Comparison of ENCODE assay signal across 18 cellular contexts in genomic region chr11:125218336-125218735, GRCh38. TPM values are rescaled to one million over a fixed set of nuclear protein-coding genes. Genes with fewer than 3 reads are reported as not detected.
A peak's percentile ranks its signal among the peaks of the same experiment; 100 is the strongest.
DNase-seq lines count a peak whose midpoint lies in the region; TF ChIP-seq lines count a peak whose summit lies in the region.
"Had no signal": no experiment of that assay in that cellular context is flagged by ENCODE, and none has a peak within 500 bp of the region (broad histone marks: within the 10 kb centered on the region; RNA-seq: fewer than 3 reads in every experiment).

No MANE protein-coding gene starts in this region.

- H3K27me3 Mint-ChIP-seq in activated naive CD4-positive, alpha-beta T cell treated with anti-CD3 and anti-CD28 coated beads, Interleukin-2, amount 50 U/mL, for 24 hours: peaks cover 9% of the 10 kb centered on the region
- peaks cover 2% of the 10 kb centered on the region for H3K27me3 Mint-ChIP-seq in neural crest cell (ENCODE audit: low read depth)

- no peak for TF ChIP-seq CTCF in neural crest cell (conservative IDR thresholded peaks at IDR 0.05)
- no peak for TF ChIP-seq CTCF in suprapubic skin (IDR thresholded peaks at IDR 0.05)

- H3K9me3 ChIP-seq in suprapubic skin: no peaks in the 10 kb centered on the region
- H3K9me3 ChIP-seq: A549; BLaER1 treated with 17β-estradiol and CSF1 and Interleukin-3, amounts not matched to agents 10 nM and 100 nM; Caco-2 had no signal

- no peak overlapping the region for H3K4me3 Mint-ChIP-seq in activated naive CD4-positive, alpha-beta T cell treated with anti-CD3 and anti-CD28 coated beads, Interleukin-2, amount 50 U/mL, for 24 hours
- H3K4me3 Mint-ChIP-seq in neural crest cell: peak overlapping the region; percentile 2
- H3K4me3 Mint-ChIP-seq: B cell; CD4-positive, alpha-beta T cell; CD8-positive, alpha-beta T cell had no signal

- H3K4me3 ChIP-seq in suprapubic skin: no peak overlapping the region
- H3K4me3 ChIP-seq: A549; BLaER1 treated with 17β-estradiol and CSF1 and Interleukin-3, amounts not matched to agents 10 nM and 100 nM had no signal

- 87% methylated on average over 4 of the region's 4 CpGs for WGBS in suprapubic skin

- H3K4me1 Mint-ChIP-seq in activated naive CD4-positive, alpha-beta T cell treated with anti-CD3 and anti-CD28 coated beads, Interleukin-2, amount 50 U/mL, for 24 hours: no peaks in the 10 kb centered on the region
- H3K4me1 Mint-ChIP-seq in neural crest cell: peaks cover 88% of the 10 kb centered on the region
- H3K4me1 Mint-ChIP-seq: B cell had no signal

- no peaks in the 10 kb centered on the region for H3K27me3 ChIP-seq in suprapubic skin
- H3K27me3 ChIP-seq: BLaER1 treated with 17β-estradiol and CSF1 and Interleukin-3, amounts not matched to agents 10 nM and 100 nM had no signal

- no peak for DNase-seq in activated naive CD4-positive, alpha-beta T cell treated with Interleukin-2 at 50 U/mL for 16 hours
- DNase-seq in neural crest cell (ENCODE audit: low read depth, low spot score) (no peak), LoVo (ENCODE audit: low spot score) (no peak), suprapubic skin (ENCODE audit: low spot score in 2 of 2) (no peak)
- DNase-seq: AML-193; Caco-2; Calu3; CD4-positive, alpha-beta T cell; CD8-positive, alpha-beta T cell; DMS79 treated with DMSO at 0.1 percent for 48 hours; GF-D8 had no signal

- no peaks in the 10 kb centered on the region for H3K36me3 Mint-ChIP-seq in activated naive CD4-positive, alpha-beta T cell treated with anti-CD3 and anti-CD28 coated beads, Interleukin-2, amount 50 U/mL, for 24 hours
- H3K36me3 Mint-ChIP-seq in neural crest cell (ENCODE audit: low read depth): no peaks in the 10 kb centered on the region
- H3K36me3 Mint-ChIP-seq: CD8-positive, alpha-beta T cell had no signal

- peak overlapping the region; percentile 12 for H3K27ac Mint-ChIP-seq in activated naive CD4-positive, alpha-beta T cell treated with anti-CD3 and anti-CD28 coated beads, Interleukin-2, amount 50 U/mL, for 24 hours
- H3K27ac Mint-ChIP-seq in neural crest cell (ENCODE audit: unreplicated experiment): no peak overlapping the region
- H3K27ac Mint-ChIP-seq: B cell; CD4-positive, alpha-beta T cell; CD8-positive, alpha-beta T cell had no signal

- TF ChIP-seq EP300 in suprapubic skin (IDR thresholded peaks at IDR 0.05): no peak

- no peak for TF ChIP-seq POLR2A in suprapubic skin (IDR thresholded peaks at IDR 0.05)

- no peaks in the 10 kb centered on the region for H3K9me3 Mint-ChIP-seq in activated naive CD4-positive, alpha-beta T cell treated with anti-CD3 and anti-CD28 coated beads, Interleukin-2, amount 50 U/mL, for 24 hours
- H3K9me3 Mint-ChIP-seq in neural crest cell: no peaks in the 10 kb centered on the region
- H3K9me3 Mint-ChIP-seq: CD4-positive, alpha-beta T cell; CD8-positive, alpha-beta T cell had no signal

- no peaks in the 10 kb centered on the region for H3K36me3 ChIP-seq in suprapubic skin
- H3K36me3 ChIP-seq: BLaER1 treated with 17β-estradiol and CSF1 and Interleukin-3, amounts not matched to agents 10 nM and 100 nM had no signal

- H3K27ac ChIP-seq in suprapubic skin: no peak overlapping the region
- H3K27ac ChIP-seq: 22Rv1; A549; BLaER1 treated with 17β-estradiol and CSF1 and Interleukin-3, amounts not matched to agents 10 nM and 100 nM; C4-2B had no signal

- no peaks in the 10 kb centered on the region for H3K4me1 ChIP-seq in suprapubic skin
- H3K4me1 ChIP-seq: A549, Caco-2 had no signal

RNA-seq across cellular contexts. Expression of gene PKNOX2, which starts 53.8 kb away (rescaled TPM):
- total RNA-seq in neural crest cell (21.5 and 23.5 TPM in 2 replicates), suprapubic skin (1 to 10 TPM; 1.5 to 8.2 (median 3.6) TPM)
- total RNA-seq: A172; B cell; Caco-2; Calu3; CD4-positive, alpha-beta T cell; CD8-positive, alpha-beta T cell had no signal
